Comparison of ENCODE assay signal across 8 cellular contexts in genomic region chr17:30379303-30380105, GRCh38. TPM values are rescaled to one million over a fixed set of nuclear protein-coding genes. Genes with fewer than 3 reads are reported as not detected.
DNase-seq lines count a peak whose midpoint lies in the region; ATAC-seq and TF ChIP-seq lines count a peak whose summit lies in the region.

No MANE protein-coding gene starts in this region.

- H3K4me3 ChIP-seq in ectodermal cell (ENCODE audit: insufficient read depth, low read depth, low read length) = peak overlapping the region; percentile 89
- peak overlapping the region; percentile 72 for H3K4me3 ChIP-seq in mesendoderm (ENCODE audit: low read length)
- peak overlapping the region; percentile 89 for H3K4me3 ChIP-seq in thoracic aorta

- no peak overlapping the region for H3K27ac ChIP-seq in ectodermal cell (ENCODE audit: insufficient read depth, low read depth, low read length, poor library complexity, severe bottlenecking)
- H3K27ac ChIP-seq in mesendoderm (ENCODE audit: low read depth, low read length) = peak overlapping the region; percentile 74
- peak overlapping the region; percentile 78 to 79 for H3K27ac ChIP-seq in thoracic aorta

- peak overlapping the region; percentile 26 for H3K23ac ChIP-seq in mesendoderm (ENCODE audit: low read length)

- H3K9ac ChIP-seq in mesendoderm (ENCODE audit: low read length) = peak overlapping the region; percentile 83

- ATAC-seq in HG03432 (IDR thresholded peaks at IDR 0.05; ENCODE audit: unreplicated experiment) = peak; percentile 15
- peak; percentile 2 for ATAC-seq in thoracic aorta (ENCODE audit: insufficient number of reproducible peaks, low FRiP score, low read depth)

- peak overlapping the region; percentile 89 for H3K56ac ChIP-seq in mesendoderm (ENCODE audit: low read length)

- DNase-seq in SIG-M5 treated with dmso at 0.1 percent for 504 hours (lab: John Stamatoyannopoulos, UW; ENCODE audit: unreplicated experiment) (peak; percentile 20), SIG-M5 (lab: John Stamatoyannopoulos, UW) (no peak), mesendoderm (peak; percentile 30), thoracic aorta (ENCODE audit: low spot score) (no peak), DMS153 (lab: John Stamatoyannopoulos, UW) (no peak)
- peak; percentile 26 to 29 for DNase-seq in activated CD4-positive, alpha-beta T cell treated with anti-CD3 and anti-CD28 coated beads for 4 hours

- H3K4me1 ChIP-seq in ectodermal cell (ENCODE audit: control insufficient read depth, insufficient read depth, low read length) (peaks cover 31% of the 10 kb centered on the region), mesendoderm (ENCODE audit: control insufficient read depth, low read depth, low read length) (peaks cover 9% of the 10 kb centered on the region), thoracic aorta (ENCODE audit: control insufficient read depth in 1 of 2, low read depth in 2 of 2) (peaks cover 11 to 41% of the 10 kb centered on the region in 2 donors)

- peaks cover 1% of the 10 kb centered on the region for H3K79me1 ChIP-seq in mesendoderm (ENCODE audit: low read length)

- peaks cover 4% of the 10 kb centered on the region for H3K79me2 ChIP-seq in mesendoderm (ENCODE audit: control insufficient read depth, insufficient read depth, low read length)

- H3K36me3 ChIP-seq in ectodermal cell (ENCODE audit: control insufficient read depth, insufficient read depth, low read length) (no peaks in the 10 kb centered on the region), mesendoderm (ENCODE audit: control insufficient read depth, insufficient read depth, low read length) (no peaks in the 10 kb centered on the region), thoracic aorta (no peaks in the 10 kb centered on the region)

- no peak for TF ChIP-seq CTCF in thoracic aorta (IDR thresholded peaks at IDR 0.05)

- H4K5ac ChIP-seq in mesendoderm (ENCODE audit: low read length) = no peak overlapping the region

- peak overlapping the region; percentile 50 for H3K4me2 ChIP-seq in mesendoderm (ENCODE audit: low read length)

- H4K8ac ChIP-seq in mesendoderm (ENCODE audit: low read depth, low read length) = no peak overlapping the region

- H3K27me3 ChIP-seq in ectodermal cell (ENCODE audit: control insufficient read depth, insufficient read depth, low read length, poor library complexity, severe bottlenecking) = peaks cover 35% of the 10 kb centered on the region
- H3K27me3 ChIP-seq in mesendoderm (ENCODE audit: insufficient read depth, low read length, poor library complexity) = no peaks in the 10 kb centered on the region
- H3K27me3 ChIP-seq in thoracic aorta (replicated peaks; ENCODE audit: insufficient read depth) = no peaks in the 10 kb centered on the region

- no peak overlapping the region for H2AK5ac ChIP-seq in mesendoderm (ENCODE audit: low read length)

- H3K9me3 ChIP-seq in ectodermal cell (ENCODE audit: control insufficient read depth, low read length) = no peaks in the 10 kb centered on the region
- no peaks in the 10 kb centered on the region for H3K9me3 ChIP-seq in thoracic aorta

- H2BK5ac ChIP-seq in mesendoderm (ENCODE audit: low read length) = no peak overlapping the region

- H3K4ac ChIP-seq in mesendoderm (ENCODE audit: low read depth, low read length) = no peak overlapping the region

- peak overlapping the region; percentile 69 for H3K18ac ChIP-seq in mesendoderm (ENCODE audit: low read length)

- no peak overlapping the region for H2BK15ac ChIP-seq in mesendoderm (replicated peaks; ENCODE audit: low read depth)

- no peak overlapping the region for H2BK120ac ChIP-seq in mesendoderm (ENCODE audit: low read depth, low read length)

- WGBS in ectodermal cell, 2 experiments = 0 to 1% methylated on average over 68 to 69 of the region's 69 CpGs
- no CpG with 5 or more reads among the region's 69 CpGs for WGBS in mesendoderm (ENCODE audit: extremely low coverage, insufficient coverage, low lambda C conversion rate)

RNA-seq across cellular contexts. Expression of gene CPD, which starts 0.8 kb away (rescaled TPM):
- polyA plus RNA-seq in ectodermal cell (2013, experiment 1 of 4) = 47.1 TPM
- 50.1 TPM for polyA plus RNA-seq in ectodermal cell (2013, experiment 2 of 4)
- polyA plus RNA-seq in ectodermal cell (2013, experiment 3 of 4) = 31.4 TPM
- 38.1 TPM for polyA plus RNA-seq in ectodermal cell (2013, experiment 4 of 4)
- polyA plus RNA-seq in mesendoderm (2013, experiment 1 of 2) = 17.9 TPM
- 16.7 TPM for polyA plus RNA-seq in mesendoderm (2013, experiment 2 of 2)
- total RNA-seq in thoracic aorta = 100 to 1,000 TPM in 1 of 2 donors, 10 to 100 TPM in 1; 55.2 to 109 TPM

RNA-seq across cellular contexts. Expression of gene TMIGD1, which starts 45.6 kb away (rescaled TPM):
- not detected for polyA plus RNA-seq in ectodermal cell (2013, experiment 1 of 4)
- polyA plus RNA-seq in ectodermal cell (2013, experiment 2 of 4) = not detected
- polyA plus RNA-seq in ectodermal cell (2013, experiment 3 of 4) = not detected
- polyA plus RNA-seq in ectodermal cell (2013, experiment 4 of 4) = not detected
- not detected for polyA plus RNA-seq in mesendoderm (2013, experiment 1 of 2)
- not detected for polyA plus RNA-seq in mesendoderm (2013, experiment 2 of 2)
- total RNA-seq in thoracic aorta = not detected

Comparison
In these comparisons a context has a peak if more than half of its experiments do, and no peak if none do; other contexts are left out.
1. DNase-seq: peak in SIG-M5 treated with dmso at 0.1 percent for 504 hours (single experiment), activated CD4-positive, alpha-beta T cell treated with anti-CD3 and anti-CD28 coated beads for 4 hours (2 of 2) and mesendoderm (single experiment); none in SIG-M5 (single experiment), thoracic aorta (single experiment) and DMS153 (single experiment).
2. Peak in every context shown above with its lines, with median percentiles within 50 percentile points of each other: H3K4me3 ChIP-seq.